1 cellular context compared by ENCODE assay signal in genomic region chr4:184648220-184649025, GRCh38.
A peak's percentile ranks its signal among the peaks of the same experiment; 100 is the strongest.
TF ChIP-seq lines count a peak whose summit lies in the region.

No MANE protein-coding gene starts in this region.

TF ChIP-seq in WTC11, 78 proteins besides CTCF, POLR2A, EP300 and RAD21 (continued from another document):
- TF ChIP-seq, protein P1, sequence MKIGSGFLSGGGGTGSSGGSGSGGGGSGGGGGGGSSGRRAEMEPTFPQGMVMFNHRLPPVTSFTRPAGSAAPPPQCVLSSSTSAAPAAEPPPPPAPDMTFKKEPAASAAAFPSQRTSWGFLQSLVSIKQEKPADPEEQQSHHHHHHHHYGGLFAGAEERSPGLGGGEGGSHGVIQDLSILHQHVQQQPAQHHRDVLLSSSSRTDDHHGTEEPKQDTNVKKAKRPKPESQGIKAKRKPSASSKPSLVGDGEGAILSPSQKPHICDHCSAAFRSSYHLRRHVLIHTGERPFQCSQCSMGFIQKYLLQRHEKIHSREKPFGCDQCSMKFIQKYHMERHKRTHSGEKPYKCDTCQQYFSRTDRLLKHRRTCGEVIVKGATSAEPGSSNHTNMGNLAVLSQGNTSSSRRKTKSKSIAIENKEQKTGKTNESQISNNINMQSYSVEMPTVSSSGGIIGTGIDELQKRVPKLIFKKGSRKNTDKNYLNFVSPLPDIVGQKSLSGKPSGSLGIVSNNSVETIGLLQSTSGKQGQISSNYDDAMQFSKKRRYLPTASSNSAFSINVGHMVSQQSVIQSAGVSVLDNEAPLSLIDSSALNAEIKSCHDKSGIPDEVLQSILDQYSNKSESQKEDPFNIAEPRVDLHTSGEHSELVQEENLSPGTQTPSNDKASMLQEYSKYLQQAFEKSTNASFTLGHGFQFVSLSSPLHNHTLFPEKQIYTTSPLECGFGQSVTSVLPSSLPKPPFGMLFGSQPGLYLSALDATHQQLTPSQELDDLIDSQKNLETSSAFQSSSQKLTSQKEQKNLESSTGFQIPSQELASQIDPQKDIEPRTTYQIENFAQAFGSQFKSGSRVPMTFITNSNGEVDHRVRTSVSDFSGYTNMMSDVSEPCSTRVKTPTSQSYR (CRISPR knock-in tag; IDR thresholded peaks at IDR 0.05), result no peak
- TF ChIP-seq HMGA2 (CRISPR knock-in tag; IDR thresholded peaks at IDR 0.05) (no peak), ZNF232 (CRISPR knock-in tag; IDR thresholded peaks at IDR 0.05) (peak; percentile 59; the same call in 1 of the 2 replicates), FOXK1 (CRISPR knock-in tag; IDR thresholded peaks at IDR 0.05) (no peak), SMAD4 (CRISPR knock-in tag; IDR thresholded peaks at IDR 0.05) (no peak), ZNF396 (CRISPR knock-in tag; IDR thresholded peaks at IDR 0.05; ENCODE audit: borderline replicate concordance) (no peak), GTF2I (CRISPR knock-in tag; conservative IDR thresholded peaks at IDR 0.05) (no peak), KAT7 (CRISPR knock-in tag; IDR thresholded peaks at IDR 0.05; ENCODE audit: borderline replicate concordance) (0 out of 2 replicates have a peak, but pooled peaks have one; percentile 19), ZBTB21 (CRISPR knock-in tag; IDR thresholded peaks at IDR 0.05; ENCODE audit: borderline replicate concordance) (no peak), USF2 (CRISPR knock-in tag; IDR thresholded peaks at IDR 0.05) (no peak), MLX (CRISPR knock-in tag; IDR thresholded peaks at IDR 0.05) (no peak), OVOL2 (CRISPR knock-in tag; IDR thresholded peaks at IDR 0.05; ENCODE audit: borderline replicate concordance) (no peak), ATF1 (CRISPR knock-in tag; IDR thresholded peaks at IDR 0.05) (no peak), ESRRA (CRISPR knock-in tag; IDR thresholded peaks at IDR 0.05; ENCODE audit: borderline replicate concordance) (no peak), ZNF138 (CRISPR knock-in tag; conservative IDR thresholded peaks at IDR 0.05) (no peak), PRRX2 (CRISPR knock-in tag; IDR thresholded peaks at IDR 0.05) (no peak)
- TF ChIP-seq, protein P2, sequence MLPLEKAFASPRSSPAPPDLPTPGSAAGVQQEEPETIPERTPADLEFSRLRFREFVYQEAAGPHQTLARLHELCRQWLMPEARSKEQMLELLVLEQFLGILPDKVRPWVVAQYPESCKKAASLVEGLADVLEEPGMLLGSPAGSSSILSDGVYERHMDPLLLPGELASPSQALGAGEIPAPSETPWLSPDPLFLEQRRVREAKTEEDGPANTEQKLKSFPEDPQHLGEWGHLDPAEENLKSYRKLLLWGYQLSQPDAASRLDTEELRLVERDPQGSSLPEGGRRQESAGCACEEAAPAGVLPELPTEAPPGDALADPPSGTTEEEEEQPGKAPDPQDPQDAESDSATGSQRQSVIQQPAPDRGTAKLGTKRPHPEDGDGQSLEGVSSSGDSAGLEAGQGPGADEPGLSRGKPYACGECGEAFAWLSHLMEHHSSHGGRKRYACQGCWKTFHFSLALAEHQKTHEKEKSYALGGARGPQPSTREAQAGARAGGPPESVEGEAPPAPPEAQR (CRISPR knock-in tag; IDR thresholded peaks at IDR 0.05), result no peak
- TF ChIP-seq, protein P3, sequence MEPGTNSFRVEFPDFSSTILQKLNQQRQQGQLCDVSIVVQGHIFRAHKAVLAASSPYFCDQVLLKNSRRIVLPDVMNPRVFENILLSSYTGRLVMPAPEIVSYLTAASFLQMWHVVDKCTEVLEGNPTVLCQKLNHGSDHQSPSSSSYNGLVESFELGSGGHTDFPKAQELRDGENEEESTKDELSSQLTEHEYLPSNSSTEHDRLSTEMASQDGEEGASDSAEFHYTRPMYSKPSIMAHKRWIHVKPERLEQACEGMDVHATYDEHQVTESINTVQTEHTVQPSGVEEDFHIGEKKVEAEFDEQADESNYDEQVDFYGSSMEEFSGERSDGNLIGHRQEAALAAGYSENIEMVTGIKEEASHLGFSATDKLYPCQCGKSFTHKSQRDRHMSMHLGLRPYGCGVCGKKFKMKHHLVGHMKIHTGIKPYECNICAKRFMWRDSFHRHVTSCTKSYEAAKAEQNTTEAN (CRISPR knock-in tag; IDR thresholded peaks at IDR 0.05), result 0 out of 2 replicates have a peak, but pooled peaks have one; percentile 59
- TF ChIP-seq, protein P4, sequence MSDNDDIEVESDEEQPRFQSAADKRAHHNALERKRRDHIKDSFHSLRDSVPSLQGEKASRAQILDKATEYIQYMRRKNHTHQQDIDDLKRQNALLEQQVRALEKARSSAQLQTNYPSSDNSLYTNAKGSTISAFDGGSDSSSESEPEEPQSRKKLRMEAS (CRISPR knock-in tag; IDR thresholded peaks at IDR 0.05), result peak; percentile 29; the same call in 1 of the 2 replicates
- TF ChIP-seq, protein P5, sequence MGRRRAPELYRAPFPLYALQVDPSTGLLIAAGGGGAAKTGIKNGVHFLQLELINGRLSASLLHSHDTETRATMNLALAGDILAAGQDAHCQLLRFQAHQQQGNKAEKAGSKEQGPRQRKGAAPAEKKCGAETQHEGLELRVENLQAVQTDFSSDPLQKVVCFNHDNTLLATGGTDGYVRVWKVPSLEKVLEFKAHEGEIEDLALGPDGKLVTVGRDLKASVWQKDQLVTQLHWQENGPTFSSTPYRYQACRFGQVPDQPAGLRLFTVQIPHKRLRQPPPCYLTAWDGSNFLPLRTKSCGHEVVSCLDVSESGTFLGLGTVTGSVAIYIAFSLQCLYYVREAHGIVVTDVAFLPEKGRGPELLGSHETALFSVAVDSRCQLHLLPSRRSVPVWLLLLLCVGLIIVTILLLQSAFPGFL (CRISPR knock-in tag; IDR thresholded peaks at IDR 0.05; ENCODE audit: borderline replicate concordance), result no peak
